In the genomic region with DNA sequence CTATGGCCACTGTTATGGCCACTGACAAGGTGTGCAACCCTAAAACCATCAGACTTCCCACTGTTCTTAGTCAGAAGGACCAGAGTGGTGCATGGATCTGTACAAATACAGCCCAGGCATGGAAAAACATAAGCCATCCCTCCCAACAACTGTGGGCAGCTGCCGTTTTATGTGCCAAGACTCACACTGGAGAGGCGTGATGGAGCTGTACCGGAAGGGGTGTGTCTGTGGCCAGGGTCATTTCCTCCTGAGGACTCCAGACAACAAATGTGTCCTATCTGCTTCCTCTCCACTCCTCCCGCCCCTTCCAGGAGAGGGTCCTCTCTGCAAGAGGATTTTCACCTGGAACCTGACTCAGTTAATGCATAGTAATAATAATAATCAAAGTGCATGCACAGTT, we compare ENCODE assay signal across 15 cellular contexts. TPM values are rescaled to one million over a fixed set of nuclear protein-coding genes. Genes with fewer than 3 reads are reported as not detected.
DNase-seq lines count a peak whose midpoint lies in the region; ATAC-seq, FAIRE-seq and TF ChIP-seq lines count a peak whose summit lies in the region.
"Had no signal": no experiment of that assay in that cellular context is flagged by ENCODE, and none has a peak within 500 bp of the region (broad histone marks: within the 10 kb centered on the region; RNA-seq: fewer than 3 reads in every experiment).

No MANE protein-coding gene starts in this region.

- peaks cover 0 to 11% (median 3%) of the 10 kb centered on the region in 3 donors for H3K36me3 Mint-ChIP-seq in CD8-positive, alpha-beta memory T cell
- no peaks in the 10 kb centered on the region for H3K36me3 Mint-ChIP-seq in mesothelial cell of epicardium

- TF ChIP-seq POLR2A in K562 (conservative IDR thresholded peaks at IDR 0.05) = no peak

- POLR2A ChIA-PET in CD8-positive, alpha-beta memory T cell (lab: Charles Lee) = no interaction called here
- POLR2A ChIA-PET in K562 (lab: Yijun Ruan, JAX) (no interaction called here), PC-9 (lab: Charles Lee; ENCODE audit: unreplicated experiment) (no interaction called here)

- no peaks in the 10 kb centered on the region for H3K9me2 ChIP-seq in PC-9 (ENCODE audit: insufficient read depth)

- no peaks in the 10 kb centered on the region for H3K9me1 ChIP-seq in K562 (ENCODE audit: control insufficient read depth, insufficient read depth, low read length)

- peak overlapping the region in 3 of 8 donors; percentile 25 to 72 (median 57) for H3K27ac Mint-ChIP-seq in CD8-positive, alpha-beta memory T cell
- H3K27ac Mint-ChIP-seq in mesothelial cell of epicardium = no peak overlapping the region
- H3K27ac Mint-ChIP-seq: neural progenitor cell had no signal

- no peak for DNase-seq in CD8-positive, alpha-beta memory T cell
- DNase-seq in MV-4-11 (lab: John Stamatoyannopoulos, UW) (peak; percentile 55), K562 (ENCODE audit: extremely low read depth in 1 of 4, low spot score in 3 of 4) (no peak), lower lobe of right lung (no peak), mesothelial cell of epicardium (ENCODE audit: low spot score in 2 of 2, unreplicated experiment in 2 of 2) (no peak), GM19240 (ENCODE audit: insufficient read length, low spot score) (no peak), DMS79 (lab: John Stamatoyannopoulos, UW) (no peak), PC-9 (no peak)
- DNase-seq: activated CD4-positive, alpha-beta T cell treated with anti-CD3 and anti-CD28 coated beads for 48 hours; cortex of kidney; IMR-90; NCI-H146; NCI-H524; SHP77 treated with DMSO at 0.1 percent for 48 hours had no signal

- WGBS in K562 (ENCODE audit: insufficient coverage, low coverage, missing lambda C conversion rate) = 0% methylated on average over 4 of the region's 4 CpGs

- BruUV-seq in K562 (replicated peaks; lab: Mats Ljungman, UMichigan) (no TSS peak), PC-9 (replicated peaks; lab: Mats Ljungman, UMichigan) (no TSS peak)

- ATAC-seq in K562 = no peak
- peak; percentile 31 to 45 for ATAC-seq in lower lobe of right lung

- H3K4me1 Mint-ChIP-seq in CD8-positive, alpha-beta memory T cell = peaks cover 38 to 70% (median 69%) of the 10 kb centered on the region in 3 donors
- H3K4me1 Mint-ChIP-seq in mesothelial cell of epicardium = peaks cover 10% of the 10 kb centered on the region

- H3K9me3 Mint-ChIP-seq in CD8-positive, alpha-beta memory T cell = peaks cover 0 to 2% (median 0%) of the 10 kb centered on the region in 5 donors
- H3K9me3 Mint-ChIP-seq in mesothelial cell of epicardium = no peaks in the 10 kb centered on the region

- H3K27ac ChIP-seq in CD8-positive, alpha-beta memory T cell (ENCODE audit: low read depth, low read length) = no peak overlapping the region
- no peak overlapping the region for H3K27ac ChIP-seq in K562 (ENCODE audit: extremely low read depth, low read depth, low read length)
- H3K27ac ChIP-seq in lower lobe of right lung = no peak overlapping the region
- H3K27ac ChIP-seq in PC-9 = no peak overlapping the region
- H3K27ac ChIP-seq: neural progenitor cell had no signal

- no peaks in the 10 kb centered on the region for H3K36me3 ChIP-seq in CD8-positive, alpha-beta memory T cell (ENCODE audit: insufficient read depth, low read length)
- H3K36me3 ChIP-seq in K562 (ENCODE audit: control insufficient read depth, insufficient read depth, low read length) (no peaks in the 10 kb centered on the region), lower lobe of right lung (no peaks in the 10 kb centered on the region), PC-9 (ENCODE audit: low read depth) (no peaks in the 10 kb centered on the region)
- H3K36me3 ChIP-seq: neural progenitor cell had no signal

- intact Hi-C loops in K562 (cut with micrococcal nuclease) (no loop called here), lower lobe of right lung (cut with DNase I) (loop anchor here (10.0 kb wide), 1 partner anchor 683 kb away; no protein-coding TSS in a partner anchor), PC-9 (cut with micrococcal nuclease; ENCODE audit: unreplicated experiment) (no loop called here)

- no peak overlapping the region for H3K9ac ChIP-seq in K562 (ENCODE audit: insufficient read depth in 1 of 2, low read depth in 2 of 2, low read length in 2 of 2)
- H3K9ac ChIP-seq: neural progenitor cell had no signal

- H3K4me1 ChIP-seq in CD8-positive, alpha-beta memory T cell (ENCODE audit: insufficient read depth, low read length) = peaks cover 30% of the 10 kb centered on the region
- H3K4me1 ChIP-seq in K562 (replicated peaks in 1 of 2; ENCODE audit: control insufficient read depth in 2 of 2, insufficient read depth in 2 of 2, low read length in 2 of 2) (no peaks in the 10 kb centered on the region), lower lobe of right lung (peaks cover 32% of the 10 kb centered on the region), PC-9 (replicated peaks; ENCODE audit: insufficient read depth) (no peaks in the 10 kb centered on the region)
- H3K4me1 ChIP-seq: neural progenitor cell had no signal

- H3F3A ChIP-seq in PC-9 (ENCODE audit: insufficient read depth, low read depth) = no peaks in the 10 kb centered on the region

- TF ChIP-seq EP300 in K562 (IDR thresholded peaks at IDR 0.05; ENCODE audit: low read length) = no peak

- FAIRE-seq in K562 (lab: Jason Lieb, UNC) = no peak

- TF ChIP-seq CTCF in K562 (IDR thresholded peaks at IDR 0.05 in 2 of 3, conservative IDR thresholded peaks at IDR 0.05 in 1 of 3; ENCODE audit: insufficient read depth in 2 of 3, low read depth in 1 of 3, low read length in 3 of 3) (no peak), lower lobe of right lung (IDR thresholded peaks at IDR 0.05) (no peak), mesothelial cell of epicardium (IDR thresholded peaks at IDR 0.05; ENCODE audit: unreplicated experiment) (no peak), PC-9 (conservative IDR thresholded peaks at IDR 0.05) (no peak)

- no peaks in the 10 kb centered on the region for H3K27me3 ChIP-seq in CD8-positive, alpha-beta memory T cell (ENCODE audit: insufficient read depth, low read length, poor library complexity, severe bottlenecking)
- H3K27me3 ChIP-seq in K562 (ENCODE audit: control insufficient read depth in 2 of 2, insufficient read depth in 2 of 2, low read length in 2 of 2) = no peaks in the 10 kb centered on the region
- no peaks in the 10 kb centered on the region for H3K27me3 ChIP-seq in lower lobe of right lung (ENCODE audit: low read depth)
- peaks cover 21% of the 10 kb centered on the region for H3K27me3 ChIP-seq in PC-9 (ENCODE audit: insufficient read depth, low read depth)
- H3K27me3 ChIP-seq: neural progenitor cell had no signal

- no peak overlapping the region for H3K4me3 ChIP-seq in CD8-positive, alpha-beta memory T cell (ENCODE audit: low read length)
- no peak overlapping the region for H3K4me3 ChIP-seq in K562
- H3K4me3 ChIP-seq in lower lobe of right lung = no peak overlapping the region
- H3K4me3 ChIP-seq in PC-9 = no peak overlapping the region
- H3K4me3 ChIP-seq: neural progenitor cell had no signal

- in situ Hi-C loops in K562 (cut with MboI) = loop anchor here (10.0 to 25.0 kb wide), 2 partner anchors 663 to 800 kb away; no protein-coding TSS in a partner anchor

- H3K4me2 ChIP-seq in K562 (ENCODE audit: insufficient read depth, low read length) (no peak overlapping the region), PC-9 (no peak overlapping the region)
- H3K4me2 ChIP-seq: neural progenitor cell had no signal

- H2AFZ ChIP-seq in K562 (ENCODE audit: low read depth, low read length) (no peak overlapping the region), PC-9 (no peak overlapping the region)
- H2AFZ ChIP-seq: neural progenitor cell had no signal

- H3K27me3 Mint-ChIP-seq in CD8-positive, alpha-beta memory T cell = no peaks in the 10 kb centered on the region
- H3K27me3 Mint-ChIP-seq in mesothelial cell of epicardium (ENCODE audit: low read depth) = peaks cover 20% of the 10 kb centered on the region

- TF ChIP-seq RAD21 in K562 (CRISPR knock-in tag; conservative IDR thresholded peaks at IDR 0.05 in 1 of 2, IDR thresholded peaks at IDR 0.05 in 1 of 2) = no peak

- H3K79me2 ChIP-seq in K562 (ENCODE audit: control insufficient read depth, insufficient read depth, low read length) = no peaks in the 10 kb centered on the region
- no peaks in the 10 kb centered on the region for H3K79me2 ChIP-seq in PC-9 (ENCODE audit: low read depth)

- CTCF ChIA-PET in CD8-positive, alpha-beta memory T cell (lab: Charles Lee) = interaction anchor here (0.8 to 2.4 kb wide), 3 partner anchors 10 to 680 kb away, joined by 3 to 15 read pairs (median 4); no protein-coding TSS in a partner anchor
- CTCF ChIA-PET in K562 (lab: Yijun Ruan, JAX; ENCODE audit: low intra/inter-chr PET ratio) = no interaction called here
- CTCF ChIA-PET in PC-9 (lab: Charles Lee) = no interaction called here

- H3K9me3 ChIP-seq in CD8-positive, alpha-beta memory T cell (ENCODE audit: low read length) = no peaks in the 10 kb centered on the region
- no peaks in the 10 kb centered on the region for H3K9me3 ChIP-seq in K562 (replicated peaks; ENCODE audit: control insufficient read depth, insufficient read depth, low read depth, low read length)
- H3K9me3 ChIP-seq in lower lobe of right lung = no peaks in the 10 kb centered on the region
- no peaks in the 10 kb centered on the region for H3K9me3 ChIP-seq in PC-9 (ENCODE audit: insufficient read depth, low read depth)

- peak overlapping the region in 5 of 7 donors; percentile 8 to 58 (median 19) for H3K4me3 Mint-ChIP-seq in CD8-positive, alpha-beta memory T cell
- no peak overlapping the region for H3K4me3 Mint-ChIP-seq in mesothelial cell of epicardium
- H3K4me3 Mint-ChIP-seq: neural progenitor cell had no signal

- H4K20me1 ChIP-seq in K562 (replicated peaks; ENCODE audit: control insufficient read depth, insufficient read depth, low read length) = no peaks in the 10 kb centered on the region
- H4K20me1 ChIP-seq in PC-9 (ENCODE audit: insufficient read depth) = no peaks in the 10 kb centered on the region

RNA-seq across cellular contexts. Expression of a gene that starts 29.5 kb away (rescaled TPM):
- not detected for total RNA-seq in CD8-positive, alpha-beta memory T cell
- polyA plus RNA-seq in CD8-positive, alpha-beta memory T cell = not detected
- total RNA-seq in K562 (2011; cell fraction: chromatin; rRNA removed; ENCODE audit: low replicate concordance) = not detected in 2 replicates
- not detected in 2 replicates for total RNA-seq in K562 (2011; cell fraction: nucleolus; rRNA removed)
- total RNA-seq in K562 (2011; cell fraction: nucleoplasm; rRNA removed) = not detected in 2 replicates
- total RNA-seq in K562 (2014; rRNA removed) (not detected in 2 replicates), K562 (2014; rRNA removed; fragmentation: Illumina TruSeq; extraction: Trizol) (not detected in 2 replicates), K562 (2015; rRNA removed; fragmentation: Illumina TruSeq; extraction: Trizol) (not detected in 2 replicates), K562 (2021) (not detected in 2 replicates), lower lobe of right lung (0.18 TPM), mesothelial cell of epicardium (not detected in 3 replicates), PC-9 (2021) (not detected in 2 replicates)
- polyA plus RNA-seq in K562 (2011; rRNA removed) (not detected in 2 replicates), K562 (2014; fragmentation: Illumina TruSeq; extraction: Trizol) (not detected in 2 replicates), K562 (2014; fragmentation: Nextera tagmentation; extraction: Ambion mirVana) (not detected), K562 (2014; rRNA removed) (not detected in 2 replicates)
- not detected in 2 replicates for polyA plus RNA-seq in K562 (2011; cell fraction: cytosol; rRNA removed)
- not detected in 2 replicates for polyA plus RNA-seq in K562 (2011; cell fraction: nucleus; rRNA removed)
- not detected in 2 replicates for polyA plus RNA-seq in K562 (2012)
- polyA minus RNA-seq in K562 (2011; rRNA and poly(A)+ RNA removed) = not detected in 2 replicates
- polyA minus RNA-seq in K562 (2011; cell fraction: cytosol; rRNA and poly(A)+ RNA removed) = not detected in 2 replicates
- not detected in 2 replicates for polyA minus RNA-seq in K562 (2011; cell fraction: nucleus; rRNA and poly(A)+ RNA removed)
- total RNA-seq: IMR-90 had no signal
- polyA plus RNA-seq: IMR-90 had no signal

RNA-seq across cellular contexts. Expression of a gene that starts 53.5 kb away (rescaled TPM):
- under 1 TPM in 1 of 2 experiments, not detected in 1; 0.04 TPM for total RNA-seq in CD8-positive, alpha-beta memory T cell
- not detected for polyA plus RNA-seq in CD8-positive, alpha-beta memory T cell
- not detected in 2 replicates for total RNA-seq in K562 (2011; cell fraction: chromatin; rRNA removed; ENCODE audit: low replicate concordance)
- total RNA-seq in K562 (2011; cell fraction: nucleolus; rRNA removed) = not detected in 2 replicates
- total RNA-seq in K562 (2011; cell fraction: nucleoplasm; rRNA removed) = not detected in 2 replicates
- total RNA-seq in K562 (2014; rRNA removed) (not detected in 2 replicates), K562 (2014; rRNA removed; fragmentation: Illumina TruSeq; extraction: Trizol) (not detected in 2 replicates), K562 (2015; rRNA removed; fragmentation: Illumina TruSeq; extraction: Trizol) (not detected in 2 replicates), K562 (2021) (0.04 and 0.07 TPM in 2 replicates), lower lobe of right lung (12.9 TPM), mesothelial cell of epicardium (0.09 to 0.23 TPM (median 0.11 TPM) in 3 replicates), PC-9 (2021) (0.11 TPM in 1 of 2 replicates, not detected in the other)
- polyA plus RNA-seq in K562 (2011; rRNA removed) (not detected in 2 replicates), K562 (2014; fragmentation: Illumina TruSeq; extraction: Trizol) (not detected in 2 replicates), K562 (2014; fragmentation: Nextera tagmentation; extraction: Ambion mirVana) (not detected), K562 (2014; rRNA removed) (not detected in 2 replicates)
- not detected in 2 replicates for polyA plus RNA-seq in K562 (2011; cell fraction: cytosol; rRNA removed)
- not detected in 2 replicates for polyA plus RNA-seq in K562 (2011; cell fraction: nucleus; rRNA removed)
- polyA plus RNA-seq in K562 (2012) = not detected in 2 replicates
- not detected in 2 replicates for polyA minus RNA-seq in K562 (2011; rRNA and poly(A)+ RNA removed)
- polyA minus RNA-seq in K562 (2011; cell fraction: cytosol; rRNA and poly(A)+ RNA removed) = not detected in 2 replicates
- not detected in 2 replicates for polyA minus RNA-seq in K562 (2011; cell fraction: nucleus; rRNA and poly(A)+ RNA removed)

Comparison
In these comparisons a context has a peak if more than half of its experiments do, and no peak if none do; other contexts are left out.
1. RNA of a gene that starts 53.5 kb away (total RNA-seq): 12.9 TPM in lower lobe of right lung (single experiment); 0.11 TPM in PC-9, 0.09 to 0.23 TPM in mesothelial cell of epicardium, 0.04 TPM in CD8-positive, alpha-beta memory T cell and 0.04 to 0.07 TPM in K562; every median in the first group is over 10 times any median in the second.